Comparison of ENCODE assay signal across 12 cellular contexts in genomic region chr14:75070383-75070782, GRCh38. TPM values are rescaled to one million over a fixed set of nuclear protein-coding genes. Genes with fewer than 3 reads are reported as not detected.
A peak's percentile ranks its signal among the peaks of the same experiment; 100 is the strongest.
DNase-seq lines count a peak whose midpoint lies in the region; ATAC-seq, FAIRE-seq and TF ChIP-seq lines count a peak whose summit lies in the region.
"Had no signal": no experiment of that assay in that cellular context is flagged by ENCODE, and none has a peak within 500 bp of the region (broad histone marks: within the 10 kb centered on the region; RNA-seq: fewer than 3 reads in every experiment).

No MANE protein-coding gene starts in this region.

- TF ChIP-seq RAD21 in neural cell (conservative IDR thresholded peaks at IDR 0.05) = no peak

- 74 to 78% methylated on average over 9 of the region's 9 CpGs for WGBS in heart right ventricle, 2 donors
- 55% methylated on average over 9 of the region's 9 CpGs for WGBS in esophagus muscularis mucosa

- no peak for DNase-seq in heart right ventricle
- DNase-seq in left cardiac atrium = no peak
- no peak for DNase-seq in esophagus muscularis mucosa (ENCODE audit: extremely low spot score)
- no peak for DNase-seq in activated CD4-positive, alpha-beta T cell treated with anti-CD3 and anti-CD28 coated beads for 36 hours
- DNase-seq in T1000 (lab: John Stamatoyannopoulos, UW) = no peak
- no peak for DNase-seq in GM12891 (ENCODE audit: insufficient read length, low spot score)
- DNase-seq: BE2C; NCI-H1048; stimulated activated CD4-positive, alpha-beta T cell treated with anti-CD3 and anti-CD28 coated beads, Interleukin-4, amount 100 ng/mL, for 1 hour had no signal

- no peak overlapping the region for H3K4me2 ChIP-seq in neural cell (ENCODE audit: low read length)

- H3K9me3 Mint-ChIP-seq in activated CD4-positive, alpha-beta T cell treated with anti-CD3 and anti-CD28 coated beads for 36 hours (ENCODE audit: low read depth) = no peaks in the 10 kb centered on the region

- H3K27me3 ChIP-seq in heart right ventricle (no peaks in the 10 kb centered on the region), esophagus muscularis mucosa (no peaks in the 10 kb centered on the region), neural cell (ENCODE audit: insufficient read depth, low read depth, low read length) (no peaks in the 10 kb centered on the region)
- H3K27me3 ChIP-seq: BE2C had no signal

- no peak overlapping the region for H3K9ac ChIP-seq in neural cell (ENCODE audit: low read length)

- no peak for FAIRE-seq in GM12891 (lab: Jason Lieb, UNC)
- FAIRE-seq: GM12892 had no signal

- H3K36me3 ChIP-seq in heart right ventricle = peaks cover 0 to 6% (median 0%) of the 10 kb centered on the region in 9 donors
- no peaks in the 10 kb centered on the region for H3K36me3 ChIP-seq in esophagus muscularis mucosa
- no peaks in the 10 kb centered on the region for H3K36me3 ChIP-seq in neural cell (ENCODE audit: insufficient read depth, low read length)
- H3K36me3 ChIP-seq: BE2C had no signal

- CTCF ChIA-PET in activated CD4-positive, alpha-beta T cell treated with anti-CD3 and anti-CD28 coated beads for 36 hours (lab: Charles Lee) = interaction anchor here (0.6 to 0.8 kb wide), 3 partner anchors 18 to 664 kb away, joined by 3 read pairs; no protein-coding TSS in a partner anchor

- H3F3A ChIP-seq in neural cell (ENCODE audit: insufficient read depth, low read length, poor library complexity, severe bottlenecking) = no peaks in the 10 kb centered on the region

- H3K4me1 Mint-ChIP-seq in activated CD4-positive, alpha-beta T cell treated with anti-CD3 and anti-CD28 coated beads for 36 hours = peaks cover 4% of the 10 kb centered on the region

- H3K9me2 ChIP-seq in neural cell (ENCODE audit: insufficient read depth, low read length) = no peaks in the 10 kb centered on the region

- TF ChIP-seq EP300 in esophagus muscularis mucosa (IDR thresholded peaks at IDR 0.05) (no peak), neural cell (conservative IDR thresholded peaks at IDR 0.05; ENCODE audit: poor library complexity, severe bottlenecking) (no peak)

- H3K9me3 ChIP-seq in heart right ventricle = no peaks in the 10 kb centered on the region
- H3K9me3 ChIP-seq in esophagus muscularis mucosa = no peaks in the 10 kb centered on the region
- no peaks in the 10 kb centered on the region for H3K9me3 ChIP-seq in neural cell (ENCODE audit: low read length)
- H3K9me3 ChIP-seq: BE2C had no signal

- ATAC-seq in heart right ventricle (no peak), left cardiac atrium (no peak), GM18909 (IDR thresholded peaks at IDR 0.05; ENCODE audit: poor library complexity, unreplicated experiment) (no peak)
- no peak for ATAC-seq in activated CD4-positive, alpha-beta T cell treated with anti-CD3 and anti-CD28 coated beads for 36 hours

- H3K4me3 ChIP-seq in heart right ventricle (peak overlapping the region in 7 of 10 donors; percentile 8 to 69 (median 62)), esophagus muscularis mucosa (peak overlapping the region in 3 of 4 donors; percentile 58 to 63 (median 61)), neural cell (ENCODE audit: low read length) (peak overlapping the region; percentile 91)

- H3K4me3 Mint-ChIP-seq in activated CD4-positive, alpha-beta T cell treated with anti-CD3 and anti-CD28 coated beads for 36 hours = no peak overlapping the region

- POLR2A ChIA-PET in activated CD4-positive, alpha-beta T cell treated with anti-CD3 and anti-CD28 coated beads for 36 hours (lab: Charles Lee) = interaction anchor here (0.6 kb wide), 1 partner anchor 87 kb away, joined by 5 read pairs; no protein-coding TSS in a partner anchor

- no peaks in the 10 kb centered on the region for H3K79me2 ChIP-seq in neural cell (replicated peaks; ENCODE audit: insufficient read depth, low read length)

- H3K27ac ChIP-seq in heart right ventricle = peak overlapping the region in 7 of 10 donors; percentile 90 to 98 (median 93)
- peak overlapping the region; percentile 86 to 94 (median 90) for H3K27ac ChIP-seq in esophagus muscularis mucosa (replicated peaks in 1 of 4)
- no peak overlapping the region for H3K27ac ChIP-seq in neural cell (ENCODE audit: low read length)

- intact Hi-C loops in heart right ventricle (cut with DNase I) (loop anchor here in 3 of 10 donors (5.0 to 10.0 kb wide), 3 partner anchors 56 to 123 kb away; partner anchors contain the start of gene EIF2B2 (in 1 of the 3)), left cardiac atrium (cut with DNase I) (no loop called here), esophagus muscularis mucosa (cut with DNase I) (no loop called here)
- intact Hi-C loops in activated CD4-positive, alpha-beta T cell treated with anti-CD3 and anti-CD28 coated beads for 36 hours (cut with DNase I, micrococcal nuclease) = no loop called here

- H3K27me3 Mint-ChIP-seq in activated CD4-positive, alpha-beta T cell treated with anti-CD3 and anti-CD28 coated beads for 36 hours = no peaks in the 10 kb centered on the region

- H4K20me1 ChIP-seq in neural cell (ENCODE audit: insufficient read depth) = no peaks in the 10 kb centered on the region

- no peak overlapping the region for H2AFZ ChIP-seq in neural cell (ENCODE audit: low read depth, low read length)

- TF ChIP-seq CTCF in heart right ventricle (IDR thresholded peaks at IDR 0.05) (no peak), esophagus muscularis mucosa (IDR thresholded peaks at IDR 0.05) (no peak), neural cell (IDR thresholded peaks at IDR 0.05; ENCODE audit: poor library complexity, severe bottlenecking) (no peak)

- H3K36me3 Mint-ChIP-seq in activated CD4-positive, alpha-beta T cell treated with anti-CD3 and anti-CD28 coated beads for 36 hours (ENCODE audit: low read depth) = no peaks in the 10 kb centered on the region

- no peak overlapping the region for H3K27ac Mint-ChIP-seq in activated CD4-positive, alpha-beta T cell treated with anti-CD3 and anti-CD28 coated beads for 36 hours

- peaks cover 5 to 59% (median 33%) of the 10 kb centered on the region in 9 donors for H3K4me1 ChIP-seq in heart right ventricle
- peaks cover 22 to 54% (median 38%) of the 10 kb centered on the region in 4 donors for H3K4me1 ChIP-seq in esophagus muscularis mucosa

- TF ChIP-seq POLR2A in esophagus muscularis mucosa (IDR thresholded peaks at IDR 0.05; ENCODE audit: low read depth) = no peak
- no peak for TF ChIP-seq POLR2A in GM12891 (IDR thresholded peaks at IDR 0.05; ENCODE audit: low read depth, low read length)

TF ChIP-seq in neural cell, 6 proteins besides CTCF, POLR2A, EP300 and RAD21 (continues in another document):
- TF ChIP-seq POLR2AphosphoS5 (IDR thresholded peaks at IDR 0.05) (no peak), MXI1 (conservative IDR thresholded peaks at IDR 0.05; ENCODE audit: poor library complexity, severe bottlenecking) (no peak), TAF1 (IDR thresholded peaks at IDR 0.05; ENCODE audit: low read depth) (no peak)

TF ChIP-seq in GM12891, 5 proteins besides CTCF, POLR2A, EP300 and RAD21:
- TF ChIP-seq POU2F2 (IDR thresholded peaks at IDR 0.05; ENCODE audit: low read depth, low read length) (no peak), POLR2AphosphoS5 (IDR thresholded peaks at IDR 0.05; ENCODE audit: low read depth, low read length) (no peak), SPI1 (IDR thresholded peaks at IDR 0.05; ENCODE audit: low read depth, low read length) (no peak), TAF1 (IDR thresholded peaks at IDR 0.05; ENCODE audit: low read depth, low read length) (no peak), PAX5 (IDR thresholded peaks at IDR 0.05; ENCODE audit: insufficient read depth, low read length, severe bottlenecking) (no peak)

RNA-seq across cellular contexts. Expression of gene ZC2HC1C, which starts 0.9 kb away (rescaled TPM):
- 10 to 100 TPM in 3 of 10 donors, 1 to 10 TPM in 7; 4.6 to 12.4 (median 8.9) TPM for total RNA-seq in heart right ventricle
- polyA plus RNA-seq in heart right ventricle = 10 to 100 TPM in 1 of 2 donors, 1 to 10 TPM in 1; 3.7 to 14.6 TPM
- total RNA-seq in left cardiac atrium = 1 to 10 TPM; 7.5 to 7.8 TPM
- 1 to 10 TPM; 4.3 to 7.1 (median 5.9) TPM for total RNA-seq in esophagus muscularis mucosa
- 3.9 and 4.5 TPM in 2 replicates for polyA plus RNA-seq in neural cell
- polyA minus RNA-seq in neural cell = 2.9 and 4.1 TPM in 2 replicates
- total RNA-seq in activated CD4-positive, alpha-beta T cell treated with anti-CD3 and anti-CD28 coated beads for 36 hours = 1 to 10 TPM; 1.2 to 1.3 TPM
- polyA plus RNA-seq in GM12891 (2012; ENCODE audit: low read depth, missing spikeins) = 0.59 TPM

RNA-seq across cellular contexts. Expression of gene ACYP1, which starts 6.6 kb away (rescaled TPM):
- total RNA-seq in heart right ventricle (10 to 100 TPM in 5 of 10 donors, 1 to 10 TPM in 5; 7.9 to 12.6 (median 10.0) TPM), left cardiac atrium (10 to 100 TPM in 1 of 2 donors, 1 to 10 TPM in 1; 7.4 to 13.5 TPM), esophagus muscularis mucosa (10 to 100 TPM in 3 of 4 donors, 1 to 10 TPM in 1; 9.1 to 20.3 (median 16.9) TPM)
- polyA plus RNA-seq in heart right ventricle (10 to 100 TPM; 13.6 to 34.9 TPM), neural cell (143 and 149 TPM in 2 replicates)
- polyA minus RNA-seq in neural cell = 23.6 and 34.2 TPM in 2 replicates
- total RNA-seq in activated CD4-positive, alpha-beta T cell treated with anti-CD3 and anti-CD28 coated beads for 36 hours = 10 to 100 TPM; 37.0 to 40.2 TPM
- polyA plus RNA-seq in GM12891 (2012; ENCODE audit: low read depth, missing spikeins) = 20.7 TPM

RNA-seq across cellular contexts. Expression of gene MLH3, which starts 19.1 kb away (rescaled TPM):
- total RNA-seq in heart right ventricle (10 to 100 TPM; 14.7 to 21.6 (median 18.7) TPM), left cardiac atrium (10 to 100 TPM; 16.6 to 20.8 TPM), esophagus muscularis mucosa (10 to 100 TPM; 24.5 to 40.7 (median 32.9) TPM)
- polyA plus RNA-seq in heart right ventricle (10 to 100 TPM in 1 of 2 donors, 1 to 10 TPM in 1; 8.4 to 15.7 TPM), neural cell (16.9 and 17.3 TPM in 2 replicates)
- polyA minus RNA-seq in neural cell = 42.6 TPM in 2 replicates
- total RNA-seq in activated CD4-positive, alpha-beta T cell treated with anti-CD3 and anti-CD28 coated beads for 36 hours = 10 to 100 TPM; 28.1 to 30.8 TPM
- polyA plus RNA-seq in GM12891 (2012; ENCODE audit: low read depth, missing spikeins) = 11.2 TPM

RNA-seq across cellular contexts. Expression of gene NEK9, which starts 56.5 kb away (rescaled TPM):
- total RNA-seq in heart right ventricle (100 to 1,000 TPM in 9 of 10 donors, 10 to 100 TPM in 1; 97.8 to 138 (median 115) TPM), left cardiac atrium (100 to 1,000 TPM in 1 of 2 donors, 10 to 100 TPM in 1; 89.1 to 102 TPM), esophagus muscularis mucosa (100 to 1,000 TPM in 1 of 4 donors, 10 to 100 TPM in 3; 52.3 to 111 (median 79.0) TPM)
- polyA plus RNA-seq in heart right ventricle (10 to 100 TPM; 26.9 to 51.3 TPM), neural cell (9.4 and 22.9 TPM in 2 replicates)
- polyA minus RNA-seq in neural cell = 13.1 and 14.4 TPM in 2 replicates
- total RNA-seq in activated CD4-positive, alpha-beta T cell treated with anti-CD3 and anti-CD28 coated beads for 36 hours = 10 to 100 TPM; 45.2 to 58.7 TPM
- 39.9 TPM for polyA plus RNA-seq in GM12891 (2012; ENCODE audit: low read depth, missing spikeins)
